ENCODE assay signal across 19 cellular contexts in the genomic region with DNA sequence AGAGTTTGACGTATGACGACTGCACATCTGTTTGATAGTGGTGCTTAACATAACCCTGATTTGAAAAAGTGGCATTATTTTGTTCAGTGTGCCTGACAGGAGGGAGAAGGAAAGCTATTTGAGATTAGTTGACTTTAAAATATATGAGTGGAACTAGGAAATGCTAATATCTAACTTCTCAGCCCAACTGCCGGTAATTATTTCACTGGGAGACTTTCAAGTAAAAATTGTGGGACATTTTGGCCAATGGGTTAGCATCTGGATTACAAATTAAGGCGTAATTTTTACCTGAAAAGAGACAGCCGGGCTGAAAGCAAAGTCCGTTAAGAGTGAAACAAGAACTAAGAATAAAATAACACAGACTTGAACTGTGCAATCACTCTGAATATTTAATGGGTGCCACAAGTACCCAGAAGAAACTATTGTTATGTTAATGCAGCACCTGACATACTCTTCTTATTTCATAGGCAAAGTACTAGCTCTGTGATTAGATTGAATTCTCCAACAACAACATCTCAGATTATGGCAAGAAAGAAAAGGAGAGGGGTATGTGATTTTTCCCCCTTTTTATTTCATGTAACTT. TPM values are rescaled to one million over a fixed set of nuclear protein-coding genes. Genes with fewer than 3 reads are reported as not detected.
A peak's percentile ranks its signal among the peaks of the same experiment; 100 is the strongest.
DNase-seq lines count a peak whose midpoint lies in the region; ATAC-seq, FAIRE-seq and TF ChIP-seq lines count a peak whose summit lies in the region.
"Had no signal": no experiment of that assay in that cellular context is flagged by ENCODE, and none has a peak within 500 bp of the region (broad histone marks: within the 10 kb centered on the region; RNA-seq: fewer than 3 reads in every experiment).

No MANE protein-coding gene starts in this region.

- no peak overlapping the region for H3K14ac ChIP-seq in H9 (ENCODE audit: insufficient read depth, low read length)

- H4K91ac ChIP-seq in H9 (ENCODE audit: insufficient read length, low read depth, low read length): no peak overlapping the region

- no peak overlapping the region for H2BK120ac ChIP-seq in H9 (ENCODE audit: low read depth, low read length, poor library complexity, severe bottlenecking)

- H3K36me3 ChIP-seq in endodermal cell (ENCODE audit: control insufficient read depth, insufficient read depth, low read length): no peaks in the 10 kb centered on the region
- H3K36me3 ChIP-seq: ovary, spleen, transverse colon had no signal

- no peak overlapping the region for H2BK12ac ChIP-seq in H9 (ENCODE audit: insufficient read length, low read depth, low read length)

- DNase-seq in H9 (no peak), NCI-H69 (lab: John Stamatoyannopoulos, UW) (peak; percentile 29), endodermal cell (no peak), neural crest cell (ENCODE audit: low read depth, low spot score) (no peak), frontal cortex (ENCODE audit: low spot score in 2 of 2) (no peak), NCI-H446 treated with DMSO at 0.1 percent for 48 hours (lab: John Stamatoyannopoulos, UW) (no peak), GM10266 (ENCODE audit: extremely low spot score) (no peak)
- DNase-seq: activated naive CD8-positive, alpha-beta T cell treated with anti-CD3 and anti-CD28 coated beads, Interleukin-2, amount 50 U/mL, for 24 hours; GDM1; HCEC 1CT; NCI-H1048; ovary; RPMI8226; spleen; T-helper 1 cell; transverse colon had no signal

- H3K23me2 ChIP-seq in H9 (ENCODE audit: insufficient read length, low read depth, low read length, poor library complexity, severe bottlenecking): peaks cover 26% of the 10 kb centered on the region

- H2AK5ac ChIP-seq in H9 (ENCODE audit: insufficient read length, low read length): no peak overlapping the region

- H3K27me3 Mint-ChIP-seq in H9 (ENCODE audit: low read depth) (peaks cover 30% of the 10 kb centered on the region), endodermal cell (ENCODE audit: insufficient read depth) (peaks cover 27% of the 10 kb centered on the region), neural crest cell (ENCODE audit: low read depth) (peaks cover 91% of the 10 kb centered on the region)

- H2BK20ac ChIP-seq in H9 (ENCODE audit: low read depth, low read length, poor library complexity, severe bottlenecking): no peak overlapping the region

- H3K4me2 ChIP-seq in H9 (ENCODE audit: insufficient read depth, insufficient read length, low read length): peak overlapping the region; percentile 98

- no peaks in the 10 kb centered on the region for H4K20me1 ChIP-seq in H9 (ENCODE audit: control insufficient read depth, insufficient read depth, insufficient read length)

- H3K79me2 ChIP-seq in H9 (ENCODE audit: insufficient read depth, low read length): peaks cover 2% of the 10 kb centered on the region; the same call in 1 of the 2 replicates

- H3K79me1 ChIP-seq in H9 (ENCODE audit: insufficient read depth, low read depth, low read length, poor library complexity, severe bottlenecking): no peaks in the 10 kb centered on the region

- no peak overlapping the region for H3K18ac ChIP-seq in H9 (ENCODE audit: insufficient read length, low read depth, low read length)

- H3K9ac ChIP-seq in H9 (ENCODE audit: extremely low read depth, insufficient read length, low read length): no peak overlapping the region
- no peak overlapping the region for H3K9ac ChIP-seq in endodermal cell (ENCODE audit: extremely low read depth, low read length, poor library complexity, severe bottlenecking)

- no CpG with 5 or more reads among the region's 6 CpGs for WGBS in H9 (ENCODE audit: extremely low coverage, insufficient read length, low lambda C conversion rate)
- 52 to 69% methylated on average over 5 to 6 of the region's 6 CpGs for WGBS in endodermal cell (ENCODE audit: insufficient coverage in 1 of 2, insufficient read length in 1 of 2), 2 experiments

- peaks cover 0 to 13% (median 11%) of the 10 kb centered on the region in 3 experiments; a peak in 4 of 7 replicates for H3K36me3 Mint-ChIP-seq in H9 (ENCODE audit: insufficient read depth in 1 of 3, low read depth in 3 of 3)
- peaks cover under 1% of the 10 kb centered on the region for H3K36me3 Mint-ChIP-seq in endodermal cell (ENCODE audit: low read depth)
- no peaks in the 10 kb centered on the region for H3K36me3 Mint-ChIP-seq in neural crest cell (ENCODE audit: low read depth)

- FAIRE-seq in frontal cortex (lab: Jason Lieb, UNC): no peak

- peak overlapping the region; percentile 28 to 98 for H3K4me3 Mint-ChIP-seq in H9
- peak overlapping the region; percentile 83 for H3K4me3 Mint-ChIP-seq in endodermal cell
- H3K4me3 Mint-ChIP-seq in neural crest cell: peak overlapping the region; percentile 91

- no peak overlapping the region for H2BK5ac ChIP-seq in H9 (ENCODE audit: insufficient read length, low read length)

- H3K9me3 ChIP-seq in H9 (ENCODE audit: control insufficient read depth, low read depth, low read length): no peaks in the 10 kb centered on the region
- H3K9me3 ChIP-seq in endodermal cell (ENCODE audit: control insufficient read depth, low read length): no peaks in the 10 kb centered on the region
- H3K9me3 ChIP-seq: ovary, spleen, transverse colon had no signal

- no peak overlapping the region for H4K5ac ChIP-seq in H9 (ENCODE audit: insufficient read length, low read depth, low read length)

- H3K27ac Mint-ChIP-seq in H9: peak overlapping the region in 2 of 3 experiments; percentile 44 to 93; a peak in 3 of 7 replicates
- H3K27ac Mint-ChIP-seq in endodermal cell: no peak overlapping the region
- no peak overlapping the region for H3K27ac Mint-ChIP-seq in neural crest cell (ENCODE audit: unreplicated experiment)
- H3K27ac Mint-ChIP-seq: activated naive CD8-positive, alpha-beta T cell treated with anti-CD3 and anti-CD28 coated beads, Interleukin-2, amount 50 U/mL, for 24 hours had no signal

- H3K23ac ChIP-seq in H9 (ENCODE audit: insufficient read length, low read depth, low read length): no peak overlapping the region

- no peak overlapping the region for H4K8ac ChIP-seq in H9 (replicated peaks; ENCODE audit: insufficient read length, low read depth, low read length)

- no peaks in the 10 kb centered on the region; a peak in 1 of 5 replicates for H3K9me3 Mint-ChIP-seq in H9
- H3K9me3 Mint-ChIP-seq in endodermal cell: no peaks in the 10 kb centered on the region
- H3K9me3 Mint-ChIP-seq in neural crest cell: no peaks in the 10 kb centered on the region
- H3K9me3 Mint-ChIP-seq: activated naive CD8-positive, alpha-beta T cell treated with anti-CD3 and anti-CD28 coated beads, Interleukin-2, amount 50 U/mL, for 24 hours had no signal

- H3K4me1 Mint-ChIP-seq in H9 (peaks cover 62 to 66% of the 10 kb centered on the region in 2 experiments), endodermal cell (peaks cover 30% of the 10 kb centered on the region), neural crest cell (peaks cover 52% of the 10 kb centered on the region)

- H3K27ac ChIP-seq in H9 (ENCODE audit: insufficient read length, low read depth, low read length) (no peak overlapping the region), endodermal cell (ENCODE audit: low read depth, low read length) (no peak overlapping the region)
- H3K27ac ChIP-seq: epithelial cell of prostate, ovary, spleen, transverse colon, VCaP had no signal

- no peak overlapping the region for H3K4ac ChIP-seq in H9 (ENCODE audit: low read depth, low read length)

- H3K27me3 ChIP-seq in H9 (ENCODE audit: insufficient read depth, low read length) (peaks cover 10% of the 10 kb centered on the region; the same call in 1 of the 2 replicates), endodermal cell (ENCODE audit: control insufficient read depth, insufficient read depth, low read length, poor library complexity, severe bottlenecking) (peaks cover 48% of the 10 kb centered on the region)
- H3K27me3 ChIP-seq: ovary had no signal

- H3T11ph ChIP-seq in H9 (ENCODE audit: low read length): no peak overlapping the region

- H3K56ac ChIP-seq in H9 (ENCODE audit: insufficient read length, low read depth, low read length): no peak overlapping the region

- H2BK15ac ChIP-seq in H9 (ENCODE audit: low read depth, low read length): no peak overlapping the region

- ATAC-seq in HG02759 (IDR thresholded peaks at IDR 0.05; ENCODE audit: unreplicated experiment): no peak
- ATAC-seq: activated naive CD8-positive, alpha-beta T cell treated with anti-CD3 and anti-CD28 coated beads, Interleukin-2, amount 50 U/mL, for 24 hours had no signal

- TF ChIP-seq CTCF in H9 (conservative IDR thresholded peaks at IDR 0.05) (no peak), endodermal cell (conservative IDR thresholded peaks at IDR 0.05) (no peak), neural crest cell (conservative IDR thresholded peaks at IDR 0.05) (no peak), GM10266 (IDR thresholded peaks at IDR 0.05; ENCODE audit: control insufficient read depth, insufficient read depth, low read depth, missing control alignments) (no peak)

- no peak overlapping the region for H2AFZ ChIP-seq in H9 (ENCODE audit: low read length)

- H3K4me1 ChIP-seq in H9 (ENCODE audit: insufficient read depth, low read length) (peaks cover 8% of the 10 kb centered on the region), endodermal cell (ENCODE audit: control insufficient read depth, insufficient read depth, low read length) (no peaks in the 10 kb centered on the region)

- no peak overlapping the region for H3K4me3 ChIP-seq in endodermal cell (ENCODE audit: low read length)
- H3K4me3 ChIP-seq: ovary had no signal

RNA-seq across cellular contexts. Expression of a gene that starts 2.0 kb away (rescaled TPM):
- 5.6 and 6.6 TPM in 2 replicates for total RNA-seq in H9 (2021)
- 1 to 10 TPM; 2.3 to 4.3 TPM for total RNA-seq in endodermal cell
- polyA plus RNA-seq in endodermal cell (2013, experiment 1 of 2): 2.2 TPM
- 2.6 TPM for polyA plus RNA-seq in endodermal cell (2013, experiment 2 of 2)
- total RNA-seq in neural crest cell: 10.8 and 11.6 TPM in 2 replicates
- 1.2 TPM for total RNA-seq in frontal cortex

RNA-seq across cellular contexts. Expression of a gene that starts 39.3 kb away (rescaled TPM):
- total RNA-seq in H9 (2021) (7.1 and 9.4 TPM in 2 replicates), endodermal cell (10 to 100 TPM; 11.4 to 15.2 TPM), neural crest cell (11.0 and 11.2 TPM in 2 replicates), frontal cortex (27.3 TPM)
- polyA plus RNA-seq in endodermal cell (2013, experiment 1 of 2): 3.5 TPM
- polyA plus RNA-seq in endodermal cell (2013, experiment 2 of 2): 4.6 TPM

Comparison
In these comparisons a context has a peak if more than half of its experiments do, and no peak if none do; other contexts are left out.
1. H3K27ac Mint-ChIP-seq: peak in H9 (2 of 3); none in endodermal cell (single experiment) and neural crest cell (single experiment).
2. Peak in every context shown above with its lines, with median percentiles within 50 percentile points of each other: H3K4me3 Mint-ChIP-seq.